Comparison of ENCODE assay signal across 25 cellular contexts in the genomic region with DNA sequence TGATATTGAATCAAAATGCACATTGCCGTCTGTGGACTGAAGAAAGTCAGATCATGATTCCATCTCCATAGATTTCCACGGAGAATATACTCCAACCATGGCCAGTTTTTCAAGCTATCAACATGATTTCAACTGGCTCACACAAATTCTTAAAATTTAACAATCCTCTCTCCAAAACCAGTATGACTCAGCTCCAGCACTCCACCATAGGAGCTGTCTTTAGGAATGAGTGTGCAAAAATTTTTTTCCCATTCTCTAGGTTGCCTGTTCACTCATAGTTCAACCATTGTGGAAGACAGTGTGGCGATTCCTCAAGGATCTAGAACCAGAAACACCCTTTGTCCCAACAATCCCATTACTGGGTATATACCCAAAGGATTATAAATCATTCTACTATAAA. TPM values are rescaled to one million over a fixed set of nuclear protein-coding genes. Genes with fewer than 3 reads are reported as not detected.
DNase-seq lines count a peak whose midpoint lies in the region; ATAC-seq, FAIRE-seq and TF ChIP-seq lines count a peak whose summit lies in the region.
"Had no signal": no experiment of that assay in that cellular context is flagged by ENCODE, and none has a peak within 500 bp of the region (broad histone marks: within the 10 kb centered on the region; RNA-seq: fewer than 3 reads in every experiment).

No MANE protein-coding gene starts in this region.

- H3K4me1 Mint-ChIP-seq in nephron = peaks cover 42% of the 10 kb centered on the region

- peak overlapping the region in 6 of 11 experiments; percentile 21 to 79 (median 53); a peak in 5 of 22 replicates for H3K27ac ChIP-seq in BLaER1 treated with 17β-estradiol and CSF1 and Interleukin-3, amounts not matched to agents 10 nM and 100 nM
- H3K27ac ChIP-seq in IMR-90 (ENCODE audit: insufficient read depth, low read length) (no peak overlapping the region), GM12878 (ENCODE audit: control insufficient read depth, insufficient read depth) (peak overlapping the region; percentile 99)
- H3K27ac ChIP-seq: neutrophil, thyroid gland had no signal

- H2AFZ ChIP-seq in IMR-90 (replicated peaks; ENCODE audit: low read length, poor library complexity) (no peak overlapping the region), GM12878 (ENCODE audit: control insufficient read depth, low read depth, low read length) (no peak overlapping the region; the same call in 1 of the 2 replicates)

- H2BK20ac ChIP-seq in IMR-90 (ENCODE audit: low read depth, low read length) = peak overlapping the region; percentile 86

- intact Hi-C loops in IMR-90 (cut with micrococcal nuclease) = no loop called here
- intact Hi-C loops in GM12878 (cut with micrococcal nuclease; ENCODE audit: unreplicated experiment) = no loop called here

- dilution Hi-C loops in IMR-90 (cut with HindIII; ENCODE audit: low sequenced_read_pairs, unreplicated experiment) = no loop called here

- no peak for ATAC-seq in IMR-90 (ENCODE audit: low read depth)
- no peak for ATAC-seq in GM12878
- no peak for ATAC-seq in activated CD4-positive, CD25-positive, alpha-beta regulatory T cell treated with anti-CD3 and anti-CD28 coated beads, Interleukin-2, amount 50 U/mL, for 24 hours
- ATAC-seq: activated T-cell treated with anti-CD3 and anti-CD28 coated beads, Interleukin-2, amount 50 U/mL, for 4 hours; stimulated activated naive CD8-positive, alpha-beta T cell treated with anti-CD3 and anti-CD28 coated beads, Interleukin-15, Interleukin-2, amounts not matched to agents 100 U/mL and 50 U/mL, for 24 hours; T-cell had no signal

- peak overlapping the region; percentile 72 to 80 (median 78) for H3K27ac Mint-ChIP-seq in nephron
- H3K27ac Mint-ChIP-seq: activated naive CD4-positive, alpha-beta T cell treated with anti-CD3 and anti-CD28 coated beads for 36 hours; T-cell had no signal

- peak overlapping the region in 1 of 2 experiments; percentile 36; a peak in 1 of 4 replicates for H4K8ac ChIP-seq in IMR-90 (ENCODE audit: low read depth in 2 of 2, low read length in 2 of 2)

- no peak overlapping the region for H3K4me3 ChIP-seq in BLaER1 treated with 17β-estradiol and CSF1 and Interleukin-3, amounts not matched to agents 10 nM and 100 nM
- H3K4me3 ChIP-seq in IMR-90 (ENCODE audit: insufficient read depth, low read depth, low read length) (no peak overlapping the region), GM12878 (no peak overlapping the region)
- H3K4me3 ChIP-seq: HAP-1, thyroid gland had no signal

- H3K14ac ChIP-seq in IMR-90 (replicated peaks; ENCODE audit: low read depth, low read length) = peak overlapping the region; percentile 30

- peaks cover 2% of the 10 kb centered on the region; the same call in 1 of the 2 replicates for H3K9me1 ChIP-seq in IMR-90 (ENCODE audit: insufficient read depth, low read length)

- H3K79me2 ChIP-seq in GM12878 (ENCODE audit: control insufficient read depth, insufficient read depth, low read length) = peaks cover 37% of the 10 kb centered on the region

- H4K5ac ChIP-seq in IMR-90 (ENCODE audit: low read depth, low read length) = 0 out of 2 replicates have a peak overlapping the region, but pooled peaks have one; percentile 37

- no peaks in the 10 kb centered on the region for H3K9me3 Mint-ChIP-seq in nephron
- H3K9me3 Mint-ChIP-seq: activated naive CD4-positive, alpha-beta T cell treated with anti-CD3 and anti-CD28 coated beads for 36 hours; activated T-cell treated with anti-CD3 and anti-CD28 coated beads, Interleukin-2, amount 50 U/mL, for 4 hours; central memory CD8-positive, alpha-beta T cell; T-cell had no signal

- H3K36me3 Mint-ChIP-seq in nephron (ENCODE audit: low read depth) = peaks cover 18% of the 10 kb centered on the region
- H3K36me3 Mint-ChIP-seq: T-cell had no signal

- TF ChIP-seq EP300 in GM12878 (IDR thresholded peaks at IDR 0.05; ENCODE audit: borderline replicate concordance in 1 of 2, control insufficient read depth in 1 of 2, low read depth in 2 of 2, low read length in 2 of 2) = no peak

- H3K56ac ChIP-seq in IMR-90 (ENCODE audit: extremely low read depth, insufficient read depth, low read length) = no peak overlapping the region

- no peak for TF ChIP-seq POLR2A in IMR-90 (IDR thresholded peaks at IDR 0.05; ENCODE audit: low read depth, low read length)
- no peak for TF ChIP-seq POLR2A in GM12878 (IDR thresholded peaks at IDR 0.05; ENCODE audit: low read depth, low read length)

- CTCF ChIA-PET in IMR-90 (lab: Yijun Ruan, JAX) = interaction anchor here (1.0 kb wide), 1 partner anchor 34 kb away, joined by 3 read pairs; no protein-coding TSS in a partner anchor
- CTCF ChIA-PET in GM12878 (lab: Yijun Ruan, JAX) = interaction anchor here (0.7 to 2.1 kb wide), 8 partner anchors 13 to 191 kb away, joined by 3 to 8 read pairs (median 6); no protein-coding TSS in a partner anchor

- no peak for TF ChIP-seq RAD21 in IMR-90 (IDR thresholded peaks at IDR 0.05; ENCODE audit: low read length)
- TF ChIP-seq RAD21 in GM12878 (IDR thresholded peaks at IDR 0.05; ENCODE audit: insufficient read depth, low read depth, low read length) = no peak

- WGBS in IMR-90 (ENCODE audit: extremely low coverage in 2 of 2, insufficient read length in 1 of 2), 2 experiments = no CpG with 5 or more reads among the region's 3 CpGs
- 65% methylated on average over 3 of the region's 3 CpGs for WGBS in GM12878 (ENCODE audit: insufficient coverage, insufficient replicate concordance, low lambda C conversion rate, missing lambda C conversion rate)

- peaks cover 29 to 88% (median 41%) of the 10 kb centered on the region in 11 experiments; a peak in 21 of 22 replicates for H3K36me3 ChIP-seq in BLaER1 treated with 17β-estradiol and CSF1 and Interleukin-3, amounts not matched to agents 10 nM and 100 nM
- no peaks in the 10 kb centered on the region for H3K36me3 ChIP-seq in IMR-90 (ENCODE audit: control insufficient read depth, insufficient read depth, low read length)
- peaks cover 0 to 5% of the 10 kb centered on the region in 2 experiments; a peak in 2 of 4 replicates for H3K36me3 ChIP-seq in GM12878 (ENCODE audit: control insufficient read depth in 2 of 2, insufficient read depth in 2 of 2, low read length in 1 of 2)
- H3K36me3 ChIP-seq: HAP-1, neutrophil, thyroid gland had no signal

- no peak for FAIRE-seq in GM12878 (lab: Jason Lieb, UNC)

- peak overlapping the region; percentile 66 for H2BK120ac ChIP-seq in IMR-90 (ENCODE audit: low read depth, low read length)

- SMC1A ChIA-PET in GM12878 (lab: Charles Lee; ENCODE audit: uncharacterized antibody, unreplicated experiment) = interaction anchor here (0.6 to 2.4 kb wide), 17 partner anchors 11 to 150 kb away, joined by 3 to 11 read pairs (median 4); a partner anchor contains a TSS

- no peak overlapping the region for H3K23ac ChIP-seq in IMR-90 (ENCODE audit: low read depth, low read length)

- H2BK5ac ChIP-seq in IMR-90 (ENCODE audit: low read depth, low read length, poor library complexity, severe bottlenecking) = no peak overlapping the region

- peaks cover 46 to 99% (median 52%) of the 10 kb centered on the region in 10 experiments for H3K4me1 ChIP-seq in BLaER1 treated with 17β-estradiol and CSF1 and Interleukin-3, amounts not matched to agents 10 nM and 100 nM
- H3K4me1 ChIP-seq in IMR-90 (ENCODE audit: control insufficient read depth, insufficient read depth, low read length) = peaks cover 11% of the 10 kb centered on the region
- H3K4me1 ChIP-seq in GM12878 (ENCODE audit: control insufficient read depth, insufficient read depth, low read length) = peaks cover 41% of the 10 kb centered on the region

- RAD21 ChIA-PET in GM12878 (lab: Charles Lee; ENCODE audit: unreplicated experiment) = interaction anchor here (1.0 to 2.0 kb wide), 5 partner anchors 24 to 68 kb away, joined by 3 to 9 read pairs (median 6); no protein-coding TSS in a partner anchor

- H3K27me3 ChIP-seq in BLaER1 treated with 17β-estradiol and CSF1 and Interleukin-3, amounts not matched to agents 10 nM and 100 nM = no peaks in the 10 kb centered on the region
- H3K27me3 ChIP-seq in IMR-90 (ENCODE audit: control insufficient read depth, insufficient read depth, low read length) = no peaks in the 10 kb centered on the region
- no peaks in the 10 kb centered on the region for H3K27me3 ChIP-seq in GM12878 (replicated peaks in 1 of 2; ENCODE audit: control insufficient read depth in 2 of 2, insufficient read depth in 2 of 2, low read length in 1 of 2)
- H3K27me3 ChIP-seq: neutrophil, thyroid gland had no signal

- H3K4me3 Mint-ChIP-seq in nephron = no peak overlapping the region
- H3K4me3 Mint-ChIP-seq: activated naive CD4-positive, alpha-beta T cell treated with anti-CD3 and anti-CD28 coated beads for 36 hours; activated T-cell treated with anti-CD3 and anti-CD28 coated beads, Interleukin-2, amount 50 U/mL, for 4 hours; central memory CD8-positive, alpha-beta T cell; T-cell had no signal

- peaks cover 0 to 17% of the 10 kb centered on the region in 2 experiments; a peak in 2 of 4 replicates for H3K79me1 ChIP-seq in IMR-90 (ENCODE audit: low read depth in 1 of 2, low read length in 2 of 2)

- POLR2A ChIA-PET in IMR-90 (lab: Charles Lee; ENCODE audit: unreplicated experiment) (interaction anchor here (0.6 kb wide), 1 partner anchor 70 kb away, joined by 8 read pairs; no protein-coding TSS in a partner anchor), GM12878 (lab: Charles Lee) (interaction anchor here (0.5 to 1.3 kb wide), 4 partner anchors 16 to 151 kb away, joined by 3 to 5 read pairs (median 4); no protein-coding TSS in a partner anchor)

- in situ Hi-C loops in IMR-90 (cut with MboI; ENCODE audit: low sequenced_read_pairs) = no loop called here
- in situ Hi-C loops in GM12878 (cut with MboI) = no loop called here

- H3K9me3 ChIP-seq in BLaER1 treated with 17β-estradiol and CSF1 and Interleukin-3, amounts not matched to agents 10 nM and 100 nM (replicated peaks in 1 of 11) = no peaks in the 10 kb centered on the region
- H3K9me3 ChIP-seq in IMR-90 (ENCODE audit: control insufficient read depth, insufficient read depth, low read length) (no peaks in the 10 kb centered on the region), GM12878 (replicated peaks; ENCODE audit: control insufficient read depth, insufficient read depth, low read length) (no peaks in the 10 kb centered on the region)
- H3K9me3 ChIP-seq: HAP-1, neutrophil, thyroid gland had no signal

- peak overlapping the region; percentile 89; the same call in 1 of the 3 replicates for H2BK15ac ChIP-seq in IMR-90 (ENCODE audit: low read depth, low read length)

- peaks cover 0 to 100% (median 0%) of the 10 kb centered on the region in 11 experiments; a peak in 6 of 22 replicates for H4K20me1 ChIP-seq in BLaER1 treated with 17β-estradiol and CSF1 and Interleukin-3, amounts not matched to agents 10 nM and 100 nM
- H4K20me1 ChIP-seq in IMR-90 (ENCODE audit: insufficient read depth, low read length) (no peaks in the 10 kb centered on the region), GM12878 (ENCODE audit: control insufficient read depth, insufficient read depth) (no peaks in the 10 kb centered on the region)

- peak overlapping the region; percentile 56; the same call in 1 of the 2 replicates for H2AK5ac ChIP-seq in IMR-90 (ENCODE audit: low read depth, low read length)

- TF ChIP-seq CTCF in IMR-90 (conservative IDR thresholded peaks at IDR 0.05; ENCODE audit: low read depth, low read length) (no peak), GM12878 (IDR thresholded peaks at IDR 0.05 in 2 of 3, conservative IDR thresholded peaks at IDR 0.05 in 1 of 3; ENCODE audit: control insufficient read depth in 2 of 3, extremely low read depth in 1 of 3, insufficient read depth in 1 of 3, low read depth in 3 of 3, low read length in 3 of 3) (no peak), nephron (IDR thresholded peaks at IDR 0.05; ENCODE audit: unreplicated experiment in 3 of 3) (no peak)

- peak overlapping the region; percentile 48; the same call in 1 of the 2 replicates for H3K4ac ChIP-seq in IMR-90 (ENCODE audit: low read depth, low read length)

- BruUV-seq in IMR-90 (replicated peaks; lab: Mats Ljungman, UMichigan) (no TSS peak), GM12878 (replicated peaks; lab: Mats Ljungman, UMichigan) (no TSS peak)

- H3K9ac ChIP-seq in BLaER1 treated with 17β-estradiol and CSF1 and Interleukin-3, amounts not matched to agents 10 nM and 100 nM = no peak overlapping the region
- no peak overlapping the region for H3K9ac ChIP-seq in IMR-90 (ENCODE audit: low read depth, low read length)
- H3K9ac ChIP-seq in GM12878 (ENCODE audit: control insufficient read depth, insufficient read depth, low read length) = 0 out of 2 replicates have a peak overlapping the region, but pooled peaks have one; percentile 14

- peak; percentile 47 for DNase-seq in IMR-90
- no peak for DNase-seq in GM12878 (ENCODE audit: low read depth, low spot score)
- no peak for DNase-seq in stimulated activated naive CD4-positive, alpha-beta T cell (lab: John Stamatoyannopoulos, UW)
- no peak for DNase-seq in stimulated activated naive CD4-positive, alpha-beta T cell treated with Interleukin-2 at 50 U/mL for 16 hours (lab: John Stamatoyannopoulos, UW)
- no peak for DNase-seq in dedifferentiated amniotic fluid mesenchymal stem cell (ENCODE audit: extremely low spot score)
- DNase-seq: activated CD4-positive, alpha-beta T cell treated with anti-CD3 and anti-CD28 coated beads for 4 hours; activated naive CD4-positive, alpha-beta T cell treated with anti-CD3 and anti-CD28 coated beads for 36 hours; activated T-cell treated with anti-CD3 and anti-CD28 coated beads, Interleukin-2, amount 50 U/mL, for 4 hours; Kasumi-1; kidney glomerular epithelial cell; mammary epithelial cell; NCI-H1092; NCI-H2029; NCI-H226; SHP77; stimulated activated CD4-positive, alpha-beta T cell treated with anti-CD3 and anti-CD28 coated beads, Interleukin-2, amount 100 ng/mL, for 48 hours; stimulated activated naive CD8-positive, alpha-beta T cell treated with anti-CD3 and anti-CD28 coated beads, Interleukin-15, Interleukin-2, amounts not matched to agents 100 U/mL and 50 U/mL, for 24 hours; T-cell; thyroid gland had no signal

- no peak overlapping the region for H2AK9ac ChIP-seq in IMR-90 (replicated peaks; ENCODE audit: low read depth, low read length, poor library complexity)

- H4K91ac ChIP-seq in IMR-90 (ENCODE audit: insufficient read depth, low read depth, low read length) = no peak overlapping the region

- H3K27me3 Mint-ChIP-seq in nephron (ENCODE audit: low read depth) = no peaks in the 10 kb centered on the region
- H3K27me3 Mint-ChIP-seq: central memory CD8-positive, alpha-beta T cell; T-cell had no signal

- H3K4me2 ChIP-seq in BLaER1 treated with 17β-estradiol and CSF1 and Interleukin-3, amounts not matched to agents 10 nM and 100 nM = peak overlapping the region; percentile 5 to 94 (median 76); a peak in 17 of 22 replicates
- H3K4me2 ChIP-seq in IMR-90 (ENCODE audit: low read depth, low read length) (no peak overlapping the region), GM12878 (ENCODE audit: control insufficient read depth, insufficient read depth) (peak overlapping the region; percentile 30)

- 0 out of 2 replicates have a peak overlapping the region, but pooled peaks have one; percentile 57 for H3K18ac ChIP-seq in IMR-90 (ENCODE audit: low read depth, low read length)

RNA-seq across cellular contexts. Expression of a gene that starts 40.8 kb away (rescaled TPM):
- total RNA-seq in IMR-90 (2012; rRNA removed) (7.5 TPM in 2 replicates), GM12878 (2014; rRNA removed) (19.0 and 20.1 TPM in 2 replicates), GM12878 (2014; rRNA removed; fragmentation: Illumina TruSeq; extraction: Trizol) (19.9 and 20.7 TPM in 2 replicates), GM12878 (2021) (18.6 and 20.6 TPM in 2 replicates)
- polyA plus RNA-seq in IMR-90 (2012; rRNA removed) (4.4 and 4.7 TPM in 2 replicates), GM12878 (2011; rRNA removed) (15.6 and 15.7 TPM in 2 replicates), GM12878 (2014; fragmentation: Illumina TruSeq; extraction: Trizol) (25.0 and 28.4 TPM in 2 replicates), GM12878 (2014; fragmentation: Nextera tagmentation; extraction: Ambion mirVana) (1 to 10 TPM; 8.1 to 9.4 TPM), GM12878 (2014; rRNA removed) (15.8 and 17.9 TPM in 2 replicates), GM12878 (2016; fragmentation: Nextera tagmentation; extraction: Ambion mirVana) (10 to 100 TPM; 19.0 to 20.9 TPM)
- polyA plus RNA-seq in IMR-90 (2012; cell fraction: cytosol; rRNA removed) = 2.0 and 2.2 TPM in 2 replicates
- polyA plus RNA-seq in IMR-90 (2012; cell fraction: nucleus; rRNA removed; ENCODE audit: low replicate concordance) = 3.2 and 9.6 TPM in 2 replicates
- 21.2 and 22.8 TPM in 2 replicates for total RNA-seq in GM12878 (2013; cell fraction: nucleolus; rRNA removed)
- polyA plus RNA-seq in GM12878 (2011; ENCODE audit: low read depth) = 7.7 TPM
- polyA plus RNA-seq in GM12878 (2011; cell fraction: cytosol; rRNA removed) = 10.2 and 10.8 TPM in 2 replicates
- 20.3 and 21.1 TPM in 2 replicates for polyA plus RNA-seq in GM12878 (2011; cell fraction: nucleus; rRNA removed)
- 8.2 and 10.7 TPM in 2 replicates for polyA plus RNA-seq in GM12878 (2012)
- polyA minus RNA-seq in GM12878 (2011; rRNA and poly(A)+ RNA removed) = 17.5 and 18.9 TPM in 2 replicates
- 3.3 and 5.4 TPM in 2 replicates for polyA minus RNA-seq in GM12878 (2011; cell fraction: cytosol; rRNA and poly(A)+ RNA removed)
- polyA minus RNA-seq in GM12878 (2011; cell fraction: nucleus; rRNA and poly(A)+ RNA removed) = 16.0 and 26.8 TPM in 2 replicates
